In genomic region chr7:131556912-131557457, GRCh38 we compare ENCODE assay signal across 8 cellular contexts.
DNase-seq lines count a peak whose midpoint lies in the region; ATAC-seq and TF ChIP-seq lines count a peak whose summit lies in the region.

No MANE protein-coding gene starts in this region.

- H3K27me3 ChIP-seq in mucosa of rectum (ENCODE audit: control insufficient read depth in 2 of 2, insufficient read depth in 2 of 2, low read length in 2 of 2) = peaks cover 6 to 28% of the 10 kb centered on the region in 2 donors

- H3K9me3 ChIP-seq in mucosa of rectum (ENCODE audit: control insufficient read depth in 2 of 2, low read length in 2 of 2) = no peaks in the 10 kb centered on the region

- H3K4me3 ChIP-seq in GM12875 (ENCODE audit: low read depth, low read length) (peak overlapping the region; percentile 18), astrocyte of the cerebellum (ENCODE audit: low read depth, low read length) (peak overlapping the region; percentile 41), mucosa of rectum (ENCODE audit: low read length in 2 of 2) (peak overlapping the region; percentile 32 to 68)

- H3K9ac ChIP-seq in mucosa of rectum (ENCODE audit: low read depth in 1 of 2, low read length in 2 of 2) = peak overlapping the region; percentile 24 to 58

- H3K27ac ChIP-seq in mucosa of rectum (ENCODE audit: low read depth in 2 of 2, low read length in 2 of 2) = no peak overlapping the region

- peak; percentile 35 for ATAC-seq in HG03439 (IDR thresholded peaks at IDR 0.05; ENCODE audit: unreplicated experiment)
- no peak for ATAC-seq in HG02678 (IDR thresholded peaks at IDR 0.05; ENCODE audit: unreplicated experiment)
- ATAC-seq in GM21526 (IDR thresholded peaks at IDR 0.05; ENCODE audit: low FRiP score, unreplicated experiment) = no peak
- ATAC-seq in HG02852 (IDR thresholded peaks at IDR 0.05; ENCODE audit: unreplicated experiment) = no peak

- TF ChIP-seq CTCF in GM12875 (IDR thresholded peaks at IDR 0.05; ENCODE audit: borderline replicate concordance, insufficient read depth, low read depth, low read length) (no peak), astrocyte of the cerebellum (IDR thresholded peaks at IDR 0.05; ENCODE audit: low read depth, low read length, missing control alignments) (no peak)

- H3K4me1 ChIP-seq in mucosa of rectum (ENCODE audit: control insufficient read depth in 2 of 2, insufficient read depth in 2 of 2, low read length in 2 of 2) = peaks cover 16 to 20% of the 10 kb centered on the region in 2 donors

- DNase-seq in astrocyte of the cerebellum (ENCODE audit: low read depth) = no peak
- no peak for DNase-seq in NCI-H510A treated with DMSO at 0.1 percent for 48 hours (lab: John Stamatoyannopoulos, UW)

- in situ Hi-C loops in astrocyte of the cerebellum (cut with HindIII; ENCODE audit: low sequenced_read_pairs) = no loop called here

- no peaks in the 10 kb centered on the region for H3K36me3 ChIP-seq in mucosa of rectum (ENCODE audit: control insufficient read depth in 2 of 2, insufficient read depth in 2 of 2, low read length in 2 of 2)
